In genomic region chr6:31827286-31828079, GRCh38 we compare ENCODE assay signal across 8 cellular contexts. TPM values are rescaled to one million over a fixed set of nuclear protein-coding genes. Genes with fewer than 3 reads are reported as not detected.
DNase-seq lines count a peak whose midpoint lies in the region; ATAC-seq and TF ChIP-seq lines count a peak whose summit lies in the region.

Gene HSPA1B (plus strand): TSS chr6:31827738. CDS start chr6:31827951, 213 bp downstream.

- peak within 1 kb of the TSS; percentile 88 to 93 (median 92) for H3K27ac ChIP-seq in Peyer's patch
- H3K27ac ChIP-seq in esophagus muscularis mucosa (replicated peaks in 1 of 4), result peak within 1 kb of the TSS; percentile 92 to 97 (median 96)
- H3K27ac ChIP-seq in muscle layer of duodenum (ENCODE audit: low read length), result peak within 1 kb of the TSS; percentile 94

- peak; percentile 42 for TF ChIP-seq EP300 in esophagus muscularis mucosa (IDR thresholded peaks at IDR 0.05)

- intact Hi-C loops in esophagus muscularis mucosa (cut with DNase I), result no loop called here

- WGBS in esophagus muscularis mucosa, result under 1% methylated on average over 14 of the region's 56 CpGs

- TF ChIP-seq POLR2A in Peyer's patch (IDR thresholded peaks at IDR 0.05) (peak; percentile 100), esophagus muscularis mucosa (IDR thresholded peaks at IDR 0.05; ENCODE audit: low read depth) (peak; percentile 100)

- no peaks in the 10 kb centered on the region for H3K27me3 Mint-ChIP-seq in activated T-cell treated with anti-CD3 and anti-CD28 coated beads, Interleukin-2, amount 50 U/mL, for 72 hours (ENCODE audit: low read depth)

- peak in 1 of 6 experiments; percentile 12 for TF ChIP-seq CTCF in Peyer's patch (IDR thresholded peaks at IDR 0.05)
- TF ChIP-seq CTCF in esophagus muscularis mucosa (IDR thresholded peaks at IDR 0.05), result no peak

- H3K36me3 Mint-ChIP-seq in activated T-cell treated with anti-CD3 and anti-CD28 coated beads, Interleukin-2, amount 50 U/mL, for 72 hours (ENCODE audit: insufficient read depth in 2 of 2), result peaks cover 2 to 4% of the 10 kb centered on the region in 2 donors

- DNase-seq in DMS53 (lab: John Stamatoyannopoulos, UW) (peak; percentile 100), KBM-7 (peak; percentile 100), Peyer's patch (peak; percentile 97 to 99 (median 97)), esophagus muscularis mucosa (ENCODE audit: extremely low spot score) (peak; percentile 100)
- peak; percentile 91 to 95 for DNase-seq in activated T-cell treated with anti-CD3 and anti-CD28 coated beads, Interleukin-2, amount 50 U/mL, for 72 hours
- peak; percentile 85 to 86 for DNase-seq in stimulated activated CD8-positive, alpha-beta memory T cell treated with anti-CD3 and anti-CD28 coated beads, Interleukin-7, amount 100 ng/mL, for 4 hours (ENCODE audit: low read depth in 2 of 2)

- peak within 1 kb of the TSS; percentile 89 for H3K27ac Mint-ChIP-seq in activated T-cell treated with anti-CD3 and anti-CD28 coated beads, Interleukin-2, amount 50 U/mL, for 72 hours

- H3K4me3 Mint-ChIP-seq in activated T-cell treated with anti-CD3 and anti-CD28 coated beads, Interleukin-2, amount 50 U/mL, for 72 hours, result peak within 1 kb of the TSS; percentile 90 to 94

- no peaks in the 10 kb centered on the region for H3K9me3 Mint-ChIP-seq in activated T-cell treated with anti-CD3 and anti-CD28 coated beads, Interleukin-2, amount 50 U/mL, for 72 hours

- no peaks in the 10 kb centered on the region for H3K36me3 ChIP-seq in Peyer's patch
- no peaks in the 10 kb centered on the region for H3K36me3 ChIP-seq in esophagus muscularis mucosa
- peaks cover 0 to 2% of the 10 kb centered on the region in 2 donors for H3K36me3 ChIP-seq in muscle layer of duodenum (ENCODE audit: control insufficient read depth in 1 of 2, insufficient read depth in 2 of 2, low read length in 2 of 2)

- peak; percentile 59 for ATAC-seq in GM21717 (IDR thresholded peaks at IDR 0.05; ENCODE audit: unreplicated experiment)
- peak; percentile 75 to 77 for ATAC-seq in activated T-cell treated with anti-CD3 and anti-CD28 coated beads, Interleukin-2, amount 50 U/mL, for 72 hours (replicated peaks in 1 of 2)

- peak within 1 kb of the TSS; percentile 51 to 80 (median 68) for H3K4me3 ChIP-seq in Peyer's patch
- H3K4me3 ChIP-seq in esophagus muscularis mucosa, result peak within 1 kb of the TSS; percentile 64 to 88 (median 70)
- H3K4me3 ChIP-seq in muscle layer of duodenum (ENCODE audit: low read depth in 1 of 2, low read length in 2 of 2), result peak within 1 kb of the TSS; percentile 43 to 74

- no peaks in the 10 kb centered on the region for H3K27me3 ChIP-seq in Peyer's patch
- no peaks in the 10 kb centered on the region for H3K27me3 ChIP-seq in esophagus muscularis mucosa
- H3K27me3 ChIP-seq in muscle layer of duodenum (ENCODE audit: low read depth, low read length), result no peaks in the 10 kb centered on the region

- no peaks in the 10 kb centered on the region for H3K9me3 ChIP-seq in Peyer's patch
- no peaks in the 10 kb centered on the region for H3K9me3 ChIP-seq in esophagus muscularis mucosa
- H3K9me3 ChIP-seq in muscle layer of duodenum (ENCODE audit: control insufficient read depth in 1 of 2, low read length in 2 of 2), result no peaks in the 10 kb centered on the region

- H3K4me1 ChIP-seq in Peyer's patch (peaks cover 0 to 49% (median 5%) of the 10 kb centered on the region in 4 donors), esophagus muscularis mucosa (peaks cover 41 to 67% (median 63%) of the 10 kb centered on the region in 4 donors), muscle layer of duodenum (ENCODE audit: control insufficient read depth in 1 of 2, insufficient read depth in 2 of 2, low read length in 2 of 2) (peaks cover 4 to 21% of the 10 kb centered on the region in 2 donors)

- peaks cover 53% of the 10 kb centered on the region for H3K4me1 Mint-ChIP-seq in activated T-cell treated with anti-CD3 and anti-CD28 coated beads, Interleukin-2, amount 50 U/mL, for 72 hours (ENCODE audit: low read depth)

- in situ Hi-C loops in KBM-7 (cut with MboI; ENCODE audit: low pct_unique_long_range_greater_than_20kb, low sequenced_read_pairs), result no loop called here

RNA-seq across cellular contexts. Expression of gene HSPA1B, which starts in this region (rescaled TPM):
- total RNA-seq in Peyer's patch (100 to 1,000 TPM in 3 of 4 donors, 10 to 100 TPM in 1; 85.7 to 199 (median 146) TPM), esophagus muscularis mucosa (100 to 1,000 TPM; 120 to 315 (median 274) TPM)
- 10 to 100 TPM; 31.6 to 44.9 TPM for total RNA-seq in activated T-cell treated with anti-CD3 and anti-CD28 coated beads, Interleukin-2, amount 50 U/mL, for 72 hours

Comparison
In these comparisons a context has a peak if more than half of its experiments do, and no peak if none do; other contexts are left out.
1. Peak in every context shown above with its lines: DNase-seq, ATAC-seq, H3K4me3 ChIP-seq and H3K27ac ChIP-seq.